9 cellular contexts compared by ENCODE assay signal in the genomic region with DNA sequence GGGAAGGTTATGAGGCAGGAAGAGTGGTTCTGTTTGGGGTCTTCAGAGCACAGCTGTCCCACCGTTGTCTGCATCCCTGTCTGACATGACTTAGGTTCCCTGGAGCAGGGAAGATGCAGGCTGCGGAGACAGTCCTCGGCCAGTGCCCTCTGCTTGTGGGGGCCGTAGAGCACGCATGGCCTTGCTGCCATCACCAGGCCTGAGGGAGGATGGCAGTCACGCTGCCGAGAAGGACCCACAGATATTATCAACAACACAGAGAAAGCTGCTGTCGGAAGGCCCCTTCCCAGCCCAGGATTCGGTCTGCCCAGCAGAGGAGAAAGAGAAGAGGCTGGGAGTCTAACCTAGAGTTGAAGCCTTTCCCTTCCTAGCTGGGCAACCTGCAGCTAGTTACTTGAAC. TPM values are rescaled to one million over a fixed set of nuclear protein-coding genes. Genes with fewer than 3 reads are reported as not detected.
DNase-seq lines count a peak whose midpoint lies in the region; ATAC-seq and TF ChIP-seq lines count a peak whose summit lies in the region.
"Had no signal": no experiment of that assay in that cellular context is flagged by ENCODE, and none has a peak within 500 bp of the region (broad histone marks: within the 10 kb centered on the region; RNA-seq: fewer than 3 reads in every experiment).

No MANE protein-coding gene starts in this region.

- H3K27me3 ChIP-seq in GM23248 (replicated peaks; ENCODE audit: insufficient read depth) (no peaks in the 10 kb centered on the region), body of pancreas (no peaks in the 10 kb centered on the region), iPS DF 6.9 (ENCODE audit: control insufficient read depth, insufficient read depth, low read length) (no peaks in the 10 kb centered on the region), spleen (replicated peaks in 1 of 7) (no peaks in the 10 kb centered on the region)
- H3K27me3 ChIP-seq: gastrocnemius medialis had no signal

- H3F3A ChIP-seq in GM23248 (ENCODE audit: insufficient read depth): no peaks in the 10 kb centered on the region

- no peaks in the 10 kb centered on the region for H4K20me1 ChIP-seq in GM23248 (ENCODE audit: insufficient read depth)

- WGBS in GM23248 (ENCODE audit: low coverage in 1 of 2, low lambda C conversion rate in 2 of 2, missing lambda C conversion rate in 2 of 2), 2 experiments: 18 to 24% methylated on average over 9 of the region's 9 CpGs
- WGBS in body of pancreas, 2 donors: 45 to 47% methylated on average over 9 of the region's 9 CpGs
- no CpG with 5 or more reads among the region's 9 CpGs for WGBS in iPS DF 6.9 (ENCODE audit: insufficient coverage, insufficient read length)
- 64 to 84% (median 69%) methylated on average over 9 of the region's 9 CpGs for WGBS in spleen, 5 donors

- no peak overlapping the region for H3K4me2 ChIP-seq in GM23248 (ENCODE audit: unreplicated experiment)

- TF ChIP-seq POLR2A in body of pancreas (IDR thresholded peaks at IDR 0.05) (no peak), spleen (IDR thresholded peaks at IDR 0.05) (no peak)

- H3K36me3 ChIP-seq in GM23248 (ENCODE audit: low read depth) (no peaks in the 10 kb centered on the region), body of pancreas (replicated peaks in 1 of 2; ENCODE audit: insufficient read depth in 1 of 2, low read depth in 2 of 2) (no peaks in the 10 kb centered on the region), iPS DF 6.9 (ENCODE audit: control insufficient read depth, insufficient read depth, low read length) (no peaks in the 10 kb centered on the region), spleen (no peaks in the 10 kb centered on the region)
- H3K36me3 ChIP-seq: gastrocnemius medialis had no signal

- H3K4me3 ChIP-seq in GM23248 (no peak overlapping the region), body of pancreas (no peak overlapping the region), iPS DF 6.9 (ENCODE audit: low read length) (no peak overlapping the region), spleen (no peak overlapping the region)
- H3K4me3 ChIP-seq: gastrocnemius medialis had no signal

- H3K79me2 ChIP-seq in GM23248 (ENCODE audit: insufficient read depth): no peaks in the 10 kb centered on the region

- in situ Hi-C loops in GM23248 (cut with MboI): loop anchor here (10.0 kb wide), 1 partner anchor 108 kb away; no protein-coding TSS in a partner anchor

- no peaks in the 10 kb centered on the region for H3K9me2 ChIP-seq in GM23248 (ENCODE audit: insufficient read depth)

- peak; percentile 60 for ATAC-seq in body of pancreas
- ATAC-seq: gastrocnemius medialis had no signal

- H3K9me3 ChIP-seq in GM23248 (ENCODE audit: low read depth) (no peaks in the 10 kb centered on the region), body of pancreas (no peaks in the 10 kb centered on the region), iPS DF 6.9 (ENCODE audit: control insufficient read depth, insufficient read depth, low read length) (no peaks in the 10 kb centered on the region), spleen (no peaks in the 10 kb centered on the region)
- H3K9me3 ChIP-seq: gastrocnemius medialis had no signal

- intact Hi-C loops in body of pancreas (cut with DNase I) (no loop called here), spleen (cut with DNase I; ENCODE audit: low total_unique reads) (loop anchor here (10.0 kb wide), 1 partner anchor 118 kb away; no protein-coding TSS in a partner anchor)

- H3K9ac ChIP-seq in GM23248: no peak overlapping the region

- H3K27ac ChIP-seq in GM23248 (no peak overlapping the region), body of pancreas (no peak overlapping the region), iPS DF 6.9 (ENCODE audit: low read length) (no peak overlapping the region), spleen (no peak overlapping the region)
- H3K27ac ChIP-seq: gastrocnemius medialis had no signal

- TF ChIP-seq CTCF in body of pancreas (IDR thresholded peaks at IDR 0.05): peak in 3 of 7 experiments; percentile 19 to 45 (median 34)
- TF ChIP-seq CTCF in spleen (IDR thresholded peaks at IDR 0.05 in 8 of 11, conservative IDR thresholded peaks at IDR 0.05 in 3 of 11): peak in 6 of 11 experiments; percentile 20 to 51 (median 26)

- no peaks in the 10 kb centered on the region for H3K4me1 ChIP-seq in GM23248 (ENCODE audit: insufficient read depth)
- H3K4me1 ChIP-seq in body of pancreas: no peaks in the 10 kb centered on the region
- no peaks in the 10 kb centered on the region for H3K4me1 ChIP-seq in iPS DF 6.9 (ENCODE audit: control insufficient read depth, insufficient read depth, low read length)
- peaks cover 0 to 5% (median 0%) of the 10 kb centered on the region in 6 donors for H3K4me1 ChIP-seq in spleen
- H3K4me1 ChIP-seq: gastrocnemius medialis had no signal

- DNase-seq in GM23248 (peak; percentile 76), body of pancreas (peak in 2 of 4 donors; percentile 24 to 31), iPS DF 6.9 (ENCODE audit: low read depth, low spot score) (peak; percentile 18), spleen (no peak), DMS153 (lab: John Stamatoyannopoulos, UW) (no peak), kidney glomerular epithelial cell (lab: John Stamatoyannopoulos, UW) (no peak), SKM-1 treated with dmso at 0.1 percent for 144 hours (lab: John Stamatoyannopoulos, UW; ENCODE audit: unreplicated experiment) (no peak)
- DNase-seq: activated CD8-positive, alpha-beta memory T cell treated with anti-CD3 and anti-CD28 coated beads, Interleukin-2, amount 50 U/mL, for 4 hours had no signal

- no peak overlapping the region; the same call in 1 of the 2 replicates for H2AFZ ChIP-seq in GM23248

RNA-seq across cellular contexts. Expression of a gene that starts 35.0 kb away (rescaled TPM):
- total RNA-seq in GM23248 (2014; rRNA removed; shearing (Covaris generic)): 70.4 and 132 TPM in 2 replicates
- 109 and 136 TPM in 2 replicates for polyA plus RNA-seq in GM23248 (2016; fragmentation: Nextera tagmentation; extraction: Ambion mirVana)
- total RNA-seq in body of pancreas: 10 to 100 TPM; 35.5 to 64.6 TPM
- 100 to 1,000 TPM in 4 of 7 donors, 10 to 100 TPM in 3; 53.5 to 133 (median 117) TPM for total RNA-seq in spleen
- 100 to 1,000 TPM; 123 to 182 (median 174) TPM for polyA plus RNA-seq in spleen

RNA-seq across cellular contexts. Expression of a gene that starts 35.4 kb away (rescaled TPM):
- total RNA-seq in GM23248 (2014; rRNA removed; shearing (Covaris generic)): 89.7 and 90.9 TPM in 2 replicates
- polyA plus RNA-seq in GM23248 (2016; fragmentation: Nextera tagmentation; extraction: Ambion mirVana) (32.7 and 32.9 TPM in 2 replicates), spleen (10 to 100 TPM; 11.8 to 14.2 (median 12.3) TPM)
- total RNA-seq in body of pancreas (10 to 100 TPM; 36.3 to 38.2 TPM), spleen (10 to 100 TPM; 36.4 to 55.8 (median 46.5) TPM)

Comparison
In these comparisons a context has a peak if more than half of its experiments do, and no peak if none do; other contexts are left out.
1. DNase-seq: peak in GM23248 (single experiment) and iPS DF 6.9 (single experiment); none in spleen (single experiment), DMS153 (single experiment), kidney glomerular epithelial cell (single experiment) and SKM-1 treated with dmso at 0.1 percent for 144 hours (single experiment).